ENCODE assay signal across 8 cellular contexts in genomic region chr10:43420369-43421200, GRCh38. TPM values are rescaled to one million over a fixed set of nuclear protein-coding genes. Genes with fewer than 3 reads are reported as not detected.
DNase-seq lines count a peak whose midpoint lies in the region; ATAC-seq, FAIRE-seq and TF ChIP-seq lines count a peak whose summit lies in the region.

No MANE protein-coding gene starts in this region.

- no peaks in the 10 kb centered on the region for H3K27me3 Mint-ChIP-seq in activated T-helper 17 cell treated with anti-CD3 and anti-CD28 coated beads, Interleukin-2, amount 50 U/mL, for 72 hours
- no peaks in the 10 kb centered on the region for H3K27me3 Mint-ChIP-seq in naive thymus-derived CD4-positive, alpha-beta T cell

- POLR2A ChIA-PET in naive thymus-derived CD4-positive, alpha-beta T cell (lab: Charles Lee), result interaction anchor here (0.6 to 4.9 kb wide), 12 partner anchors 11 to 60 kb away, joined by 3 to 72 read pairs (median 5); partner anchors contain the start of genes HNRNPF and ZNF487

- peak overlapping the region; percentile 95 for H3K27ac ChIP-seq in naive thymus-derived CD4-positive, alpha-beta T cell (ENCODE audit: low read depth, low read length)

- peak overlapping the region; percentile 95 for H3K4me3 Mint-ChIP-seq in activated T-helper 17 cell treated with anti-CD3 and anti-CD28 coated beads, Interleukin-2, amount 50 U/mL, for 72 hours
- H3K4me3 Mint-ChIP-seq in naive thymus-derived CD4-positive, alpha-beta T cell, result peak overlapping the region; percentile 87 to 98 (median 92)

- intact Hi-C loops in naive thymus-derived CD4-positive, alpha-beta T cell (cut with micrococcal nuclease), result loop anchor here (1.0 kb wide), 4 partner anchors 11 to 58 kb away; partner anchors contain the start of gene HNRNPF (in 2 of the 2)

- no peaks in the 10 kb centered on the region for H3K36me3 Mint-ChIP-seq in activated T-helper 17 cell treated with anti-CD3 and anti-CD28 coated beads, Interleukin-2, amount 50 U/mL, for 72 hours (ENCODE audit: low read depth)
- peaks cover 0 to 2% (median 0%) of the 10 kb centered on the region in 5 donors for H3K36me3 Mint-ChIP-seq in naive thymus-derived CD4-positive, alpha-beta T cell

- H3K4me3 ChIP-seq in fibroblast of mammary gland (ENCODE audit: control insufficient read depth, low read depth, low read length), result peak overlapping the region; percentile 55
- peak overlapping the region; percentile 62 for H3K4me3 ChIP-seq in naive thymus-derived CD4-positive, alpha-beta T cell (ENCODE audit: low read length)

- CTCF ChIA-PET in naive thymus-derived CD4-positive, alpha-beta T cell (lab: Charles Lee), result interaction anchor here (0.7 to 2.8 kb wide), 4 partner anchors 10 to 404 kb away, joined by 3 to 9 read pairs (median 4); no protein-coding TSS in a partner anchor

- no peaks in the 10 kb centered on the region for H3K36me3 ChIP-seq in naive thymus-derived CD4-positive, alpha-beta T cell (ENCODE audit: control insufficient read depth in 2 of 3, insufficient read depth in 3 of 3, low read length in 3 of 3)

- H3K27ac Mint-ChIP-seq in activated T-helper 17 cell treated with anti-CD3 and anti-CD28 coated beads, Interleukin-2, amount 50 U/mL, for 72 hours, result peak overlapping the region; percentile 94
- H3K27ac Mint-ChIP-seq in naive thymus-derived CD4-positive, alpha-beta T cell, result peak overlapping the region; percentile 91 to 99 (median 98)

- H3K9me3 ChIP-seq in naive thymus-derived CD4-positive, alpha-beta T cell (ENCODE audit: control insufficient read depth in 2 of 3, low read length in 3 of 3), result no peaks in the 10 kb centered on the region

- FAIRE-seq in RCC 7860 (lab: Jason Lieb, UNC), result no peak

- no peaks in the 10 kb centered on the region for H3K9me3 Mint-ChIP-seq in activated T-helper 17 cell treated with anti-CD3 and anti-CD28 coated beads, Interleukin-2, amount 50 U/mL, for 72 hours
- H3K9me3 Mint-ChIP-seq in naive thymus-derived CD4-positive, alpha-beta T cell, result no peaks in the 10 kb centered on the region

- ATAC-seq in GM19395 (IDR thresholded peaks at IDR 0.05; ENCODE audit: unreplicated experiment) (peak; percentile 84), HG03520 (IDR thresholded peaks at IDR 0.05; ENCODE audit: unreplicated experiment) (peak; percentile 72)
- ATAC-seq in activated T-helper 17 cell treated with anti-CD3 and anti-CD28 coated beads, Interleukin-2, amount 50 U/mL, for 72 hours (replicated peaks), result peak; percentile 90
- peak; percentile 94 for ATAC-seq in naive thymus-derived CD4-positive, alpha-beta T cell
- ATAC-seq in stimulated activated naive CD8-positive, alpha-beta T cell treated with anti-CD3 and anti-CD28 coated beads, Interleukin-15, Interleukin-2, amounts not matched to agents 100 U/mL and 50 U/mL, for 24 hours, result peak; percentile 91

- H3K4me1 Mint-ChIP-seq in activated T-helper 17 cell treated with anti-CD3 and anti-CD28 coated beads, Interleukin-2, amount 50 U/mL, for 72 hours, result peaks cover 8% of the 10 kb centered on the region
- peaks cover 17 to 46% (median 41%) of the 10 kb centered on the region in 7 donors for H3K4me1 Mint-ChIP-seq in naive thymus-derived CD4-positive, alpha-beta T cell

- TF ChIP-seq CTCF in fibroblast of mammary gland (conservative IDR thresholded peaks at IDR 0.05; ENCODE audit: control insufficient read depth, insufficient read depth, low read depth, low read length), result no peak

- no peaks in the 10 kb centered on the region for H3K27me3 ChIP-seq in naive thymus-derived CD4-positive, alpha-beta T cell (ENCODE audit: control insufficient read depth in 2 of 2, insufficient read depth in 2 of 2, low read length in 2 of 2)

- DNase-seq in COLO668 (lab: John Stamatoyannopoulos, UW; ENCODE audit: unreplicated experiment), result peak; percentile 67
- DNase-seq in RCC 7860 (ENCODE audit: low spot score), result peak; percentile 37
- DNase-seq in fibroblast of mammary gland (ENCODE audit: low read depth), result peak; percentile 85
- DNase-seq in naive thymus-derived CD4-positive, alpha-beta T cell, result peak; percentile 69 to 86 (median 81)
- DNase-seq in stimulated activated naive CD8-positive, alpha-beta T cell treated with anti-CD3 and anti-CD28 coated beads, Interleukin-15, Interleukin-2, amounts not matched to agents 100 U/mL and 50 U/mL, for 24 hours, result peak; percentile 89

- peaks cover 24 to 29% of the 10 kb centered on the region in 2 donors for H3K4me1 ChIP-seq in naive thymus-derived CD4-positive, alpha-beta T cell (ENCODE audit: control insufficient read depth in 2 of 2, insufficient read depth in 2 of 2, low read length in 2 of 2)

RNA-seq across cellular contexts. Expression of gene HNRNPF, which starts 11.6 kb away (rescaled TPM):
- 100 to 1,000 TPM; 306 to 483 TPM for total RNA-seq in activated T-helper 17 cell treated with anti-CD3 and anti-CD28 coated beads, Interleukin-2, amount 50 U/mL, for 72 hours
- total RNA-seq in naive thymus-derived CD4-positive, alpha-beta T cell, result 100 to 1,000 TPM in 4 of 5 experiments, 10 to 100 TPM in 1; 88.1 to 449 (median 159) TPM
- 100 to 1,000 TPM; 193 to 269 TPM for polyA plus RNA-seq in naive thymus-derived CD4-positive, alpha-beta T cell

RNA-seq across cellular contexts. Expression of gene ZNF487, which starts 16.3 kb away (rescaled TPM):
- 1 to 10 TPM; 2.5 to 2.9 TPM for total RNA-seq in activated T-helper 17 cell treated with anti-CD3 and anti-CD28 coated beads, Interleukin-2, amount 50 U/mL, for 72 hours
- 10 to 100 TPM in 1 of 5 experiments, 1 to 10 TPM in 4; 4.1 to 12.0 (median 5.9) TPM for total RNA-seq in naive thymus-derived CD4-positive, alpha-beta T cell
- polyA plus RNA-seq in naive thymus-derived CD4-positive, alpha-beta T cell, result 1 to 10 TPM; 5.9 to 6.8 TPM

RNA-seq across cellular contexts. Expression of gene FXYD4, which starts 49.1 kb away (rescaled TPM):
- not detected for total RNA-seq in activated T-helper 17 cell treated with anti-CD3 and anti-CD28 coated beads, Interleukin-2, amount 50 U/mL, for 72 hours
- total RNA-seq in naive thymus-derived CD4-positive, alpha-beta T cell, result not detected
- polyA plus RNA-seq in naive thymus-derived CD4-positive, alpha-beta T cell, result not detected

Comparison
In these comparisons a context has a peak if more than half of its experiments do, and no peak if none do; other contexts are left out.
1. Peak in every context shown above with its lines: DNase-seq, ATAC-seq, H3K4me3 ChIP-seq and H3K27ac ChIP-seq.
2. DNase-seq: peak in every context shown above with its lines; median percentile 89 in stimulated activated naive CD8-positive, alpha-beta T cell treated with anti-CD3 and anti-CD28 coated beads, Interleukin-15, Interleukin-2, amounts not matched to agents 100 U/mL and 50 U/mL, for 24 hours; 85 in fibroblast of mammary gland; 81 in naive thymus-derived CD4-positive, alpha-beta T cell; 67 in COLO668; 37 in RCC 7860.